In genomic region chr21:41283211-41283818, GRCh38 we compare ENCODE assay signal across 8 cellular contexts. TPM values are rescaled to one million over a fixed set of nuclear protein-coding genes. Genes with fewer than 3 reads are reported as not detected.
A peak's percentile ranks its signal among the peaks of the same experiment; 100 is the strongest.
DNase-seq lines count a peak whose midpoint lies in the region; ATAC-seq and TF ChIP-seq lines count a peak whose summit lies in the region.

No MANE protein-coding gene starts in this region.

- no peak overlapping the region for H3K4me3 ChIP-seq in psoas muscle

- peak; percentile 77 for TF ChIP-seq CTCF in AG09319 (IDR thresholded peaks at IDR 0.05; ENCODE audit: low read depth, low read length)
- peak; percentile 64 for TF ChIP-seq CTCF in psoas muscle (IDR thresholded peaks at IDR 0.05)

- H3K9me3 ChIP-seq in psoas muscle, result no peaks in the 10 kb centered on the region

- H3K4me1 ChIP-seq in psoas muscle, result no peaks in the 10 kb centered on the region

- H3K27ac Mint-ChIP-seq in activated naive CD4-positive, alpha-beta T cell treated with anti-CD3 and anti-CD28 coated beads, Interleukin-2, amount 50 U/mL, for 72 hours, result no peak overlapping the region

- intact Hi-C loops in head of caudate nucleus (cut with DNase I), result loop anchor here (10.0 kb wide), 1 partner anchor 181 kb away; no protein-coding TSS in a partner anchor
- intact Hi-C loops in psoas muscle (cut with DNase I), result loop anchor here (2.0 to 10.0 kb wide), 3 partner anchors 171 to 494 kb away; no protein-coding TSS in a partner anchor

- H3K36me3 ChIP-seq in psoas muscle (ENCODE audit: insufficient read depth in 1 of 2, low read depth in 1 of 2), result no peaks in the 10 kb centered on the region

- no peaks in the 10 kb centered on the region for H3K9me3 Mint-ChIP-seq in activated naive CD4-positive, alpha-beta T cell treated with anti-CD3 and anti-CD28 coated beads, Interleukin-2, amount 50 U/mL, for 72 hours

- peak; percentile 69 for DNase-seq in AG09319 (ENCODE audit: extremely low read depth, low read depth)
- DNase-seq in LoVo (ENCODE audit: low spot score), result peak; percentile 78
- DNase-seq in OCI-M2 (lab: John Stamatoyannopoulos, UW; ENCODE audit: unreplicated experiment), result peak; percentile 49
- DNase-seq in activated naive CD4-positive, alpha-beta T cell treated with anti-CD3 and anti-CD28 coated beads, Interleukin-2, amount 50 U/mL, for 72 hours (ENCODE audit: low spot score in 2 of 2), result peak in 1 of 2 donors; percentile 44
- peak in 31 of 42 donors; percentile 8 to 78 (median 52) for DNase-seq in head of caudate nucleus
- no peak for DNase-seq in psoas muscle
- no peak for DNase-seq in islet precursor cell

- ATAC-seq in GM18519 (IDR thresholded peaks at IDR 0.05; ENCODE audit: low FRiP score, unreplicated experiment), result peak; percentile 83
- ATAC-seq in activated naive CD4-positive, alpha-beta T cell treated with anti-CD3 and anti-CD28 coated beads, Interleukin-2, amount 50 U/mL, for 72 hours, result peak; percentile 92 to 93
- peak in 3 of 4 donors; percentile 72 to 83 (median 74) for ATAC-seq in psoas muscle

- WGBS in psoas muscle, 3 donors, result 17 to 19% (median 18%) methylated on average over 8 of the region's 8 CpGs

- peaks cover 0 to 18% (median 2%) of the 10 kb centered on the region in 3 donors for H3K27me3 ChIP-seq in psoas muscle (ENCODE audit: insufficient read depth in 3 of 3, low read length in 2 of 3)

- no peaks in the 10 kb centered on the region for H3K36me3 Mint-ChIP-seq in activated naive CD4-positive, alpha-beta T cell treated with anti-CD3 and anti-CD28 coated beads, Interleukin-2, amount 50 U/mL, for 72 hours

- no peak overlapping the region for H3K27ac ChIP-seq in psoas muscle

RNA-seq across cellular contexts. Expression of gene FAM3B, which starts 33.3 kb away (rescaled TPM):
- total RNA-seq in activated naive CD4-positive, alpha-beta T cell treated with anti-CD3 and anti-CD28 coated beads, Interleukin-2, amount 50 U/mL, for 72 hours, result not detected
- total RNA-seq in psoas muscle, result under 1 TPM in 1 of 4 donors, not detected in 3; 0.26 TPM
- under 1 TPM; 0.10 to 0.21 (median 0.18) TPM for polyA plus RNA-seq in psoas muscle

Comparison
In these comparisons a context has a peak if more than half of its experiments do, and no peak if none do; other contexts are left out.
1. DNase-seq: peak in AG09319 (single experiment), LoVo (single experiment), OCI-M2 (single experiment) and head of caudate nucleus (31 of 42); none in psoas muscle (0 of 2) and islet precursor cell (single experiment).
2. Peak in every context shown above with its lines, with median percentiles within 50 percentile points of each other: ATAC-seq.